14 cellular contexts compared by ENCODE assay signal in genomic region chr11:102269927-102270326, GRCh38. TPM values are rescaled to one million over a fixed set of nuclear protein-coding genes. Genes with fewer than 3 reads are reported as not detected.
DNase-seq lines count a peak whose midpoint lies in the region; ATAC-seq, FAIRE-seq and TF ChIP-seq lines count a peak whose summit lies in the region.
"Had no signal": no experiment of that assay in that cellular context is flagged by ENCODE, and none has a peak within 500 bp of the region (broad histone marks: within the 10 kb centered on the region; RNA-seq: fewer than 3 reads in every experiment).

No MANE protein-coding gene starts in this region.

- CTCF ChIA-PET in naive thymus-derived CD4-positive, alpha-beta T cell (lab: Charles Lee), result interaction anchor here (1.0 to 3.2 kb wide), 3 partner anchors 12 to 19 kb away, joined by 3 to 14 read pairs (median 7); no protein-coding TSS in a partner anchor

- TF ChIP-seq POLR2A in gastrocnemius medialis (IDR thresholded peaks at IDR 0.05), result no peak

- H3K4me1 ChIP-seq in astrocyte (ENCODE audit: insufficient read depth, low read length), result peaks cover 15% of the 10 kb centered on the region
- peaks cover 10 to 17% of the 10 kb centered on the region in 2 donors for H3K4me1 ChIP-seq in naive thymus-derived CD4-positive, alpha-beta T cell (ENCODE audit: control insufficient read depth in 2 of 2, insufficient read depth in 2 of 2, low read length in 2 of 2)
- H3K4me1 ChIP-seq in gastrocnemius medialis, result peaks cover 7 to 8% of the 10 kb centered on the region in 2 donors

- H3K4me1 Mint-ChIP-seq in astrocyte (ENCODE audit: low read depth, unreplicated experiment), result peaks cover 20% of the 10 kb centered on the region
- peaks cover 14 to 47% (median 38%) of the 10 kb centered on the region in 7 donors for H3K4me1 Mint-ChIP-seq in naive thymus-derived CD4-positive, alpha-beta T cell

- H3K4me2 ChIP-seq in astrocyte (ENCODE audit: low read length), result peak overlapping the region; percentile 85

- no peak overlapping the region for H2AFZ ChIP-seq in astrocyte (ENCODE audit: low read depth, low read length)

- H3K27ac ChIP-seq in astrocyte (ENCODE audit: low read depth, low read length) (no peak overlapping the region), gastrocnemius medialis (no peak overlapping the region)
- H3K27ac ChIP-seq in naive thymus-derived CD4-positive, alpha-beta T cell (ENCODE audit: low read depth, low read length), result no peak overlapping the region

- no peaks in the 10 kb centered on the region for H3K36me3 ChIP-seq in astrocyte (ENCODE audit: insufficient read depth, low read length)
- no peaks in the 10 kb centered on the region for H3K36me3 ChIP-seq in naive thymus-derived CD4-positive, alpha-beta T cell (ENCODE audit: control insufficient read depth in 2 of 3, insufficient read depth in 3 of 3, low read length in 3 of 3)
- H3K36me3 ChIP-seq in gastrocnemius medialis, result no peaks in the 10 kb centered on the region

- H3K27ac Mint-ChIP-seq in astrocyte (ENCODE audit: unreplicated experiment), result no peak overlapping the region
- H3K27ac Mint-ChIP-seq in naive thymus-derived CD4-positive, alpha-beta T cell, result peak overlapping the region in 1 of 9 donors; percentile 75
- H3K27ac Mint-ChIP-seq: memory B cell; T-helper 1 cell treated with Interleukin-12 subunit alpha and Interleukin-12 subunit beta and Interleukin-4 antibody, amounts not matched to agents 30 μg/mL and 1 μg/mL, for 36 hours had no signal

- in situ Hi-C loops in gastrocnemius medialis (cut with MboI; ENCODE audit: low sequenced_read_pairs in 4 of 4), result loop anchor here in 3 of 4 donors (25.0 kb wide), 2 partner anchors 208 to 408 kb away; no protein-coding TSS in a partner anchor

- TF ChIP-seq CTCF in astrocyte (IDR thresholded peaks at IDR 0.05; ENCODE audit: insufficient read depth, low read depth, low read length) (no peak), gastrocnemius medialis (IDR thresholded peaks at IDR 0.05 in 4 of 5, conservative IDR thresholded peaks at IDR 0.05 in 1 of 5) (no peak), GM10266 (IDR thresholded peaks at IDR 0.05; ENCODE audit: control insufficient read depth, insufficient read depth, low read depth, missing control alignments) (no peak)

- peaks cover 4% of the 10 kb centered on the region for H3K9me3 Mint-ChIP-seq in astrocyte (ENCODE audit: unreplicated experiment)
- H3K9me3 Mint-ChIP-seq in naive thymus-derived CD4-positive, alpha-beta T cell, result no peaks in the 10 kb centered on the region
- H3K9me3 Mint-ChIP-seq: memory B cell; T-helper 1 cell treated with Interleukin-12 subunit alpha and Interleukin-12 subunit beta and Interleukin-4 antibody, amounts not matched to agents 30 μg/mL and 1 μg/mL, for 36 hours had no signal

- H4K20me1 ChIP-seq in astrocyte (ENCODE audit: insufficient read depth, low read length), result no peaks in the 10 kb centered on the region

- intact Hi-C loops in naive thymus-derived CD4-positive, alpha-beta T cell (cut with micrococcal nuclease), result loop anchor here in 1 of 2 donors (2.0 to 10.0 kb wide), 2 partner anchors 355 to 835 kb away; partner anchors contain the start of genes CEP126 and DYNC2H1
- intact Hi-C loops in gastrocnemius medialis (cut with DNase I; ENCODE audit: low total_unique reads), result loop anchor here (2.0 to 5.0 kb wide), 3 partner anchors 223 to 358 kb away; partner anchors contain the start of gene CFAP300

- H3K4me3 Mint-ChIP-seq in astrocyte (ENCODE audit: unreplicated experiment), result no peak overlapping the region
- peak overlapping the region in 7 of 10 donors; percentile 52 to 97 (median 81) for H3K4me3 Mint-ChIP-seq in naive thymus-derived CD4-positive, alpha-beta T cell

- peaks cover 6% of the 10 kb centered on the region for H3K27me3 Mint-ChIP-seq in astrocyte (ENCODE audit: low read depth, unreplicated experiment)
- peaks cover 0 to 45% (median 9%) of the 10 kb centered on the region in 5 donors for H3K27me3 Mint-ChIP-seq in naive thymus-derived CD4-positive, alpha-beta T cell

- H3K9me3 ChIP-seq in astrocyte (ENCODE audit: insufficient read depth, low read depth, low read length), result no peaks in the 10 kb centered on the region
- H3K9me3 ChIP-seq in naive thymus-derived CD4-positive, alpha-beta T cell (ENCODE audit: control insufficient read depth in 2 of 3, low read length in 3 of 3), result no peaks in the 10 kb centered on the region
- no peaks in the 10 kb centered on the region for H3K9me3 ChIP-seq in gastrocnemius medialis

- H3K79me2 ChIP-seq in astrocyte (ENCODE audit: insufficient read depth, low read length), result no peaks in the 10 kb centered on the region

- H3K9ac ChIP-seq in astrocyte (ENCODE audit: low read length), result no peak overlapping the region

- H3K4me3 ChIP-seq in astrocyte (ENCODE audit: insufficient read depth, low read depth, low read length), result no peak overlapping the region
- H3K4me3 ChIP-seq in naive thymus-derived CD4-positive, alpha-beta T cell (ENCODE audit: low read length), result no peak overlapping the region
- no peak overlapping the region for H3K4me3 ChIP-seq in gastrocnemius medialis

- peaks cover 1% of the 10 kb centered on the region for H3K36me3 Mint-ChIP-seq in astrocyte (ENCODE audit: low read depth, unreplicated experiment)
- H3K36me3 Mint-ChIP-seq in naive thymus-derived CD4-positive, alpha-beta T cell, result no peaks in the 10 kb centered on the region
- H3K36me3 Mint-ChIP-seq: memory B cell had no signal

- H3K27me3 ChIP-seq in astrocyte (ENCODE audit: insufficient read depth, low read length), result no peaks in the 10 kb centered on the region
- no peaks in the 10 kb centered on the region for H3K27me3 ChIP-seq in naive thymus-derived CD4-positive, alpha-beta T cell (ENCODE audit: control insufficient read depth in 2 of 2, insufficient read depth in 2 of 2, low read length in 2 of 2)
- H3K27me3 ChIP-seq in gastrocnemius medialis, result no peaks in the 10 kb centered on the region

- no peak for FAIRE-seq in astrocyte (lab: Jason Lieb, UNC)

- DNase-seq in ELR (ENCODE audit: low read depth) (peak; percentile 77), LHCN-M2 (ENCODE audit: low read depth) (peak; percentile 69), astrocyte (ENCODE audit: low read depth) (peak; percentile 60), RPMI8226 (no peak), gastrocnemius medialis (no peak), GM10266 (ENCODE audit: extremely low spot score) (no peak)
- DNase-seq in naive thymus-derived CD4-positive, alpha-beta T cell, result no peak
- DNase-seq: aorta; Calu3; effector CD8-positive, alpha-beta T cell; hippocampal formation; NCI-H187 had no signal

- POLR2A ChIA-PET in naive thymus-derived CD4-positive, alpha-beta T cell (lab: Charles Lee), result interaction anchor here (0.9 to 1.5 kb wide), 2 partner anchors 24 to 72 kb away, joined by 3 to 4 read pairs; no protein-coding TSS in a partner anchor

- ATAC-seq in naive thymus-derived CD4-positive, alpha-beta T cell, result no peak
- no peak for ATAC-seq in gastrocnemius medialis

RNA-seq across cellular contexts. Expression of gene BIRC3, which starts 47.4 kb away (rescaled TPM):
- total RNA-seq in LHCN-M2 (2014; rRNA removed) (0.40 and 0.64 TPM in 2 replicates), astrocyte (2.2 and 2.6 TPM in 2 replicates), gastrocnemius medialis (1 to 10 TPM; 1.7 to 2.5 (median 2.0) TPM)
- 0.73 TPM for polyA plus RNA-seq in LHCN-M2 (2012)
- total RNA-seq in naive thymus-derived CD4-positive, alpha-beta T cell, result 100 to 1,000 TPM in 3 of 5 experiments, 10 to 100 TPM in 2; 62.3 to 160 (median 128) TPM
- 10 to 100 TPM; 18.8 to 47.7 TPM for polyA plus RNA-seq in naive thymus-derived CD4-positive, alpha-beta T cell

Comparison
In these comparisons a context has a peak if more than half of its experiments do, and no peak if none do; other contexts are left out.
1. DNase-seq: peak in ELR (single experiment), LHCN-M2 (single experiment) and astrocyte (single experiment); none in naive thymus-derived CD4-positive, alpha-beta T cell (0 of 9), RPMI8226 (single experiment), gastrocnemius medialis (0 of 2) and GM10266 (single experiment).
2. RNA of gene BIRC3, which starts 47.4 kb away (total RNA-seq): 62.3 to 160 TPM in naive thymus-derived CD4-positive, alpha-beta T cell; 2.2 to 2.6 TPM in astrocyte, 1.7 to 2.5 TPM in gastrocnemius medialis and 0.40 to 0.64 TPM in LHCN-M2; every median in the first group is over 10 times any median in the second.